ENCODE assay signal across 8 cellular contexts in genomic region chr4:145734576-145735329, GRCh38. TPM values are rescaled to one million over a fixed set of nuclear protein-coding genes. Genes with fewer than 3 reads are reported as not detected.
DNase-seq lines count a peak whose midpoint lies in the region; ATAC-seq and TF ChIP-seq lines count a peak whose summit lies in the region.

No MANE protein-coding gene starts in this region.

- CTCF ChIA-PET in activated B cell treated with CpG ODN at 0.5 μM for 24 hours (lab: Charles Lee), result no interaction called here

- H3K4me3 ChIP-seq in AG09309 (ENCODE audit: control insufficient read depth, low read depth, low read length), result peak overlapping the region; percentile 20

- DNase-seq in AG09309 (ENCODE audit: low read depth), result peak; percentile 97
- DNase-seq in GOT3 (lab: John Stamatoyannopoulos, UW), result peak; percentile 7
- no peak for DNase-seq in activated B cell treated with CpG ODN at 0.5 μM for 24 hours
- peak; percentile 79 for DNase-seq in hepatic stellate cell (ENCODE audit: low spot score)
- peak; percentile 89 for DNase-seq in stromal cell of bone marrow (ENCODE audit: low read depth)
- no peak for DNase-seq in DMS153 treated with DMSO at 0.1 percent for 48 hours (lab: John Stamatoyannopoulos, UW; ENCODE audit: unreplicated experiment)
- no peak for DNase-seq in NCI-H146 (lab: John Stamatoyannopoulos, UW)

- ATAC-seq in activated B cell treated with CpG ODN at 0.5 μM for 24 hours (ENCODE audit: low read depth) (no peak), GM21737 (IDR thresholded peaks at IDR 0.05; ENCODE audit: unreplicated experiment) (no peak)

- no peaks in the 10 kb centered on the region for H3K9me3 Mint-ChIP-seq in activated B cell treated with CpG ODN at 0.5 μM for 24 hours

- POLR2A ChIA-PET in activated B cell treated with CpG ODN at 0.5 μM for 24 hours (lab: Charles Lee), result no interaction called here

- no peaks in the 10 kb centered on the region for H3K36me3 Mint-ChIP-seq in activated B cell treated with CpG ODN at 0.5 μM for 24 hours (ENCODE audit: low read depth)

- H3K27me3 Mint-ChIP-seq in activated B cell treated with CpG ODN at 0.5 μM for 24 hours, result peaks cover 6% of the 10 kb centered on the region

- intact Hi-C loops in activated B cell treated with CpG ODN at 0.5 μM for 24 hours (cut with micrococcal nuclease), result loop anchor here (5.0 to 10.0 kb wide), 3 partner anchors 330 to 788 kb away; partner anchors contain the start of genes OTUD4 and SLC10A7

- TF ChIP-seq CTCF in AG09309 (IDR thresholded peaks at IDR 0.05; ENCODE audit: control insufficient read depth, insufficient read depth, low read depth, low read length, missing control alignments), result no peak
- no peak for TF ChIP-seq CTCF in activated B cell treated with CpG ODN at 0.5 μM for 24 hours (IDR thresholded peaks at IDR 0.05)

- no peak overlapping the region for H3K27ac Mint-ChIP-seq in activated B cell treated with CpG ODN at 0.5 μM for 24 hours

- H3K4me1 Mint-ChIP-seq in activated B cell treated with CpG ODN at 0.5 μM for 24 hours, result peaks cover 11% of the 10 kb centered on the region

- peak overlapping the region; percentile 2 for H3K4me3 Mint-ChIP-seq in activated B cell treated with CpG ODN at 0.5 μM for 24 hours

RNA-seq across cellular contexts. Expression of gene C4orf51, which starts 54.8 kb away (rescaled TPM):
- not detected in 2 replicates for total RNA-seq in activated B cell treated with CpG ODN at 0.5 μM for 24 hours

Comparison
In these comparisons a context has a peak if more than half of its experiments do, and no peak if none do; other contexts are left out.
1. DNase-seq: peak in AG09309 (single experiment), GOT3 (single experiment), hepatic stellate cell (single experiment) and stromal cell of bone marrow (single experiment); none in activated B cell treated with CpG ODN at 0.5 μM for 24 hours (single experiment), DMS153 treated with DMSO at 0.1 percent for 48 hours (single experiment) and NCI-H146 (single experiment).